ENCODE assay signal across 1 cellular context in the genomic region with DNA sequence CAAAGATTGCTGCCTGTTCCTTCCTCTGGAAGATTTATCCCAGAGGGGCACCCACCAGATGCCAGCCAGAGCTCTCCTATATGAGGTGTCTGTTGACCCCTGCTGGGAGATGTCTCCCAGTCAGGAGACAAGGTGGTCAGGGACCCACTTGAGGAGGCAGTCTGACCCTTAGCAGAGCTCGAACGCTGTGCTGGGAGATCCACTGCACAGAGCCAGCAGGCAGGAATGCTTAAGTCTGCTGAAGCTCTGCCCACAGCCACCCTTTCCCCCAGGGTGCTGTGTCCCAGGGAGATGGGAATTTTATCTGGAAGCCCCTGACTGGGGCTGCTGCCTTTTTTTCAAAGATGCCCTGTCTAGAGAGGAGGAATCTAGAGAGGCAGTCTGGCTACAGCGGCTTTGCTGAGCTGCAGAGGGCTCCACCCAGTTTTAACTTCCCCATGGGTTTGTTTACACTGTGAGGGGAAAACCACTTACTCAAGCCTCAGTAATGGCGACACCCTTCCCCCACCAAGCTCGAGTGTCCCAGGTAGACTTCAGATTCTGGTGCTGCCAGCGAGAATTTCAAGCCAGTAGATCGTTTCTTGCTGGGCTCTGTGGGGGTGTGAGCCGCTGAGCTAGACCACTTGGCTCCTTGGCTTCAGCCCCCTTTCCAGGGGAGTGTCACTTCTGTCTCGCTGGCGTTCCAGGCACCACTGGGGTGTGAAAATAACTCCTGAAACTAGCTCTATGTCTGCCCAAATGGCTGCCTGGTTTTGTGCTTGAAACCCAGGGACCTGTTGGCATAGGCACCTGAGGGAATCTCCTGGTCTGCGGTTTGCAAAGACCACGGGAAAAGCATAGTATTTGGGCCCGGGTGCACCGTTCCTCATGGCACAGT.
TF ChIP-seq lines count a peak whose summit lies in the region.

No MANE protein-coding gene starts in this region.

TF ChIP-seq in A549, 52 proteins besides CTCF, POLR2A, EP300 and RAD21 (continued from another document):
- TF ChIP-seq GATA3 (IDR thresholded peaks at IDR 0.05; ENCODE audit: borderline replicate concordance), result peak; percentile 28; the same call in 1 of the 2 replicates
- no peak for TF ChIP-seq FOSL2 (IDR thresholded peaks at IDR 0.05)
- peak; percentile 49; the same call in 1 of the 2 replicates for TF ChIP-seq FOSL2 (CRISPR knock-in tag; IDR thresholded peaks at IDR 0.05)
- TF ChIP-seq MAFK (IDR thresholded peaks at IDR 0.05; ENCODE audit: partially characterized antibody), result no peak
- no peak for TF ChIP-seq CBX8 (IDR thresholded peaks at IDR 0.05)
- TF ChIP-seq, protein P1, sequence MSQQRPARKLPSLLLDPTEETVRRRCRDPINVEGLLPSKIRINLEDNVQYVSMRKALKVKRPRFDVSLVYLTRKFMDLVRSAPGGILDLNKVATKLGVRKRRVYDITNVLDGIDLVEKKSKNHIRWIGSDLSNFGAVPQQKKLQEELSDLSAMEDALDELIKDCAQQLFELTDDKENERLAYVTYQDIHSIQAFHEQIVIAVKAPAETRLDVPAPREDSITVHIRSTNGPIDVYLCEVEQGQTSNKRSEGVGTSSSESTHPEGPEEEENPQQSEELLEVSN (IDR thresholded peaks at IDR 0.05; ENCODE audit: borderline replicate concordance, low read depth), result no peak
